Comparison of ENCODE assay signal across 7 cellular contexts in genomic region chr7:120950026-120950538, GRCh38. TPM values are rescaled to one million over a fixed set of nuclear protein-coding genes. Genes with fewer than 3 reads are reported as not detected.
DNase-seq lines count a peak whose midpoint lies in the region; TF ChIP-seq lines count a peak whose summit lies in the region.

No MANE protein-coding gene starts in this region.

- peaks cover 2 to 22% (median 18%) of the 10 kb centered on the region in 3 experiments; a peak in 6 of 7 replicates for H3K36me3 Mint-ChIP-seq in H9 (ENCODE audit: insufficient read depth in 1 of 3, low read depth in 3 of 3)

- DNase-seq in H9 (no peak), SK-N-SH (no peak), fibroblast of pulmonary artery (ENCODE audit: low read depth) (no peak), H4 (ENCODE audit: low spot score) (no peak), NOMO-1 treated with dmso at 0.1 percent for 144 hours (lab: John Stamatoyannopoulos, UW; ENCODE audit: unreplicated experiment) (no peak)
- no peak for DNase-seq in stimulated activated naive CD4-positive, alpha-beta T cell (lab: John Stamatoyannopoulos, UW)

- H3K4me1 ChIP-seq in H9 (ENCODE audit: insufficient read depth, low read length), result no peaks in the 10 kb centered on the region; the same call in 1 of the 2 replicates
- H3K4me1 ChIP-seq in SK-N-SH (ENCODE audit: control insufficient read depth in 1 of 2, insufficient read depth in 2 of 2, low read depth in 1 of 2, low read length in 1 of 2), result peaks cover 5 to 20% of the 10 kb centered on the region in 2 experiments; a peak in 2 of 4 replicates
- H3K4me1 ChIP-seq in skeletal muscle satellite cell (ENCODE audit: control insufficient read depth, insufficient read depth, low read length), result peaks cover 9% of the 10 kb centered on the region

- H3K79me2 ChIP-seq in H9 (ENCODE audit: insufficient read depth, low read length), result 0 out of 2 replicates have a peak, but pooled peaks cover 2% of the 10 kb centered on the region
- peaks cover 29% of the 10 kb centered on the region for H3K79me2 ChIP-seq in SK-N-SH (ENCODE audit: insufficient read depth)

- H2AK5ac ChIP-seq in H9 (ENCODE audit: insufficient read length, low read length), result no peak overlapping the region

- no peak overlapping the region for H3T11ph ChIP-seq in H9 (ENCODE audit: low read length)

- H3K14ac ChIP-seq in H9 (ENCODE audit: insufficient read depth, low read length), result no peak overlapping the region

- H3K4me2 ChIP-seq in H9 (ENCODE audit: insufficient read depth, insufficient read length, low read length) (peak overlapping the region; percentile 83), SK-N-SH (peak overlapping the region; percentile 73), skeletal muscle satellite cell (ENCODE audit: low read length) (peak overlapping the region; percentile 93)

- no peaks in the 10 kb centered on the region for H3K9me3 ChIP-seq in H9 (ENCODE audit: control insufficient read depth, low read depth, low read length)
- no peaks in the 10 kb centered on the region for H3K9me3 ChIP-seq in SK-N-SH
- no peaks in the 10 kb centered on the region for H3K9me3 ChIP-seq in skeletal muscle satellite cell (replicated peaks; ENCODE audit: low read length)

- peaks cover 12% of the 10 kb centered on the region in 2 experiments for H3K4me1 Mint-ChIP-seq in H9

- no peak overlapping the region for H2BK20ac ChIP-seq in H9 (ENCODE audit: low read depth, low read length, poor library complexity, severe bottlenecking)

- H3K36me3 ChIP-seq in SK-N-SH (replicated peaks in 1 of 2; ENCODE audit: control insufficient read depth in 1 of 2, insufficient read depth in 2 of 2, low read length in 1 of 2) (peaks cover 20 to 21% of the 10 kb centered on the region in 2 experiments), skeletal muscle satellite cell (ENCODE audit: insufficient read depth, low read length) (peaks cover 13% of the 10 kb centered on the region)

- no peaks in the 10 kb centered on the region for H3F3A ChIP-seq in SK-N-SH (replicated peaks; ENCODE audit: insufficient read depth)

- H3K27me3 Mint-ChIP-seq in H9 (ENCODE audit: low read depth), result no peaks in the 10 kb centered on the region

- no CpG with 5 or more reads among the region's 10 CpGs for WGBS in H9 (ENCODE audit: extremely low coverage, insufficient read length, low lambda C conversion rate)
- 1% methylated on average over 10 of the region's 10 CpGs for WGBS in SK-N-SH (ENCODE audit: low lambda C conversion rate)

- CTCF ChIA-PET in SK-N-SH (lab: Yijun Ruan, JAX), result interaction anchor here (0.8 to 2.4 kb wide), 4 partner anchors 11 to 159 kb away, joined by 3 to 9 read pairs (median 9); partner anchors contain the start of gene CPED1

- H4K20me1 ChIP-seq in H9 (ENCODE audit: control insufficient read depth, insufficient read depth, insufficient read length), result no peaks in the 10 kb centered on the region
- no peaks in the 10 kb centered on the region for H4K20me1 ChIP-seq in SK-N-SH (ENCODE audit: insufficient read depth)

- H3K4ac ChIP-seq in H9 (ENCODE audit: low read depth, low read length), result no peak overlapping the region

- H3K9me3 Mint-ChIP-seq in H9, result no peaks in the 10 kb centered on the region

- no peak overlapping the region for H4K91ac ChIP-seq in H9 (ENCODE audit: insufficient read length, low read depth, low read length)

- no peak overlapping the region for H4K8ac ChIP-seq in H9 (replicated peaks; ENCODE audit: insufficient read length, low read depth, low read length)

- TF ChIP-seq CTCF in H9 (conservative IDR thresholded peaks at IDR 0.05) (no peak), SK-N-SH (IDR thresholded peaks at IDR 0.05) (no peak), fibroblast of pulmonary artery (IDR thresholded peaks at IDR 0.05; ENCODE audit: low read length, missing control alignments) (no peak)

- H2BK120ac ChIP-seq in H9 (ENCODE audit: low read depth, low read length, poor library complexity, severe bottlenecking), result no peak overlapping the region

- no peak overlapping the region for H4K5ac ChIP-seq in H9 (ENCODE audit: insufficient read length, low read depth, low read length)

- TF ChIP-seq RAD21 in SK-N-SH (IDR thresholded peaks at IDR 0.05; ENCODE audit: low read length), result no peak

- TF ChIP-seq EP300 in SK-N-SH (IDR thresholded peaks at IDR 0.05; ENCODE audit: borderline replicate concordance in 1 of 2, low read depth in 1 of 2, low read length in 1 of 2), result no peak

- no peak overlapping the region for H3K56ac ChIP-seq in H9 (ENCODE audit: insufficient read length, low read depth, low read length)

- H3K27me3 ChIP-seq in H9 (ENCODE audit: insufficient read depth, low read length), result no peaks in the 10 kb centered on the region
- peaks cover 10% of the 10 kb centered on the region; the same call in 1 of the 2 replicates for H3K27me3 ChIP-seq in SK-N-SH (ENCODE audit: insufficient read depth)
- peaks cover 3% of the 10 kb centered on the region for H3K27me3 ChIP-seq in skeletal muscle satellite cell (ENCODE audit: control insufficient read depth, insufficient read depth, low read length)

- peaks cover 4% of the 10 kb centered on the region for H3K23me2 ChIP-seq in H9 (ENCODE audit: insufficient read length, low read depth, low read length, poor library complexity, severe bottlenecking)

- H2BK5ac ChIP-seq in H9 (ENCODE audit: insufficient read length, low read length), result no peak overlapping the region

- POLR2A ChIA-PET in SK-N-SH (lab: Yijun Ruan, JAX), result interaction anchor here (0.6 to 1.5 kb wide), 16 partner anchors 9 to 1729 kb away, joined by 3 to 11 read pairs (median 3); partner anchors contain the start of genes CPED1, FAM3C and TSPAN12

- peak overlapping the region; percentile 92 to 98 for H3K4me3 ChIP-seq in SK-N-SH (ENCODE audit: low read depth in 2 of 2, low read length in 1 of 2)
- H3K4me3 ChIP-seq in fibroblast of pulmonary artery (replicated peaks; ENCODE audit: low read depth, low read length), result peak overlapping the region; percentile 86
- peak overlapping the region; percentile 92 for H3K4me3 ChIP-seq in skeletal muscle satellite cell (ENCODE audit: low read length)

- peak overlapping the region; percentile 51 for H3K18ac ChIP-seq in H9 (ENCODE audit: insufficient read length, low read depth, low read length)

- no peaks in the 10 kb centered on the region for H3K9me2 ChIP-seq in SK-N-SH

- H3K23ac ChIP-seq in H9 (ENCODE audit: insufficient read length, low read depth, low read length), result no peak overlapping the region

- H3K27ac Mint-ChIP-seq in H9, result peak overlapping the region; percentile 99; a peak in 5 of 7 replicates

- H2BK15ac ChIP-seq in H9 (ENCODE audit: low read depth, low read length), result no peak overlapping the region

- no peak overlapping the region for H2BK12ac ChIP-seq in H9 (ENCODE audit: insufficient read length, low read depth, low read length)

- no peak overlapping the region for H3K27ac ChIP-seq in H9 (ENCODE audit: insufficient read length, low read depth, low read length)
- H3K27ac ChIP-seq in SK-N-SH (ENCODE audit: low read depth in 2 of 2, low read length in 1 of 2), result peak overlapping the region in 1 of 2 experiments; percentile 18; a peak in 1 of 4 replicates

- H2AFZ ChIP-seq in H9 (ENCODE audit: low read length), result peak overlapping the region; percentile 94
- peak overlapping the region; percentile 99 for H2AFZ ChIP-seq in SK-N-SH (ENCODE audit: low read depth)

- H3K79me1 ChIP-seq in H9 (ENCODE audit: insufficient read depth, low read depth, low read length, poor library complexity, severe bottlenecking), result peaks cover 3% of the 10 kb centered on the region

- H3K9ac ChIP-seq in H9 (ENCODE audit: extremely low read depth, insufficient read length, low read length), result peak overlapping the region; percentile 95
- peak overlapping the region; percentile 32; the same call in 1 of the 2 replicates for H3K9ac ChIP-seq in SK-N-SH
- H3K9ac ChIP-seq in skeletal muscle satellite cell (ENCODE audit: low read depth, low read length), result peak overlapping the region; percentile 28

- peak overlapping the region; percentile 81 to 87 for H3K4me3 Mint-ChIP-seq in H9

TF ChIP-seq in SK-N-SH, 30 proteins besides CTCF, POLR2A, EP300 and RAD21:
- no peak for TF ChIP-seq GATA2 (CRISPR knock-in tag; IDR thresholded peaks at IDR 0.05)
- TF ChIP-seq RCOR1 (IDR thresholded peaks at IDR 0.05; ENCODE audit: low read length), result peak; percentile 68; the same call in 1 of the 2 replicates
TF ChIP-seq in SK-N-SH: peak in this region for 1.

RNA-seq across cellular contexts. Expression of gene ING3, which starts 0.5 kb away (rescaled TPM):
- total RNA-seq in H9 (2021), result 22.7 and 23.1 TPM in 2 replicates
- 8.3 and 12.5 TPM in 2 replicates for polyA plus RNA-seq in SK-N-SH (2012; rRNA removed)
- 11.8 and 15.3 TPM in 2 replicates for polyA plus RNA-seq in SK-N-SH (2012; cell fraction: cytosol; rRNA removed)
- polyA plus RNA-seq in SK-N-SH (2012; cell fraction: nucleus; rRNA removed), result 7.1 and 19.0 TPM in 2 replicates
- total RNA-seq in skeletal muscle satellite cell (2012; rRNA removed), result 7.2 and 9.4 TPM in 2 replicates
- 23.9 and 33.0 TPM in 2 replicates for total RNA-seq in H4 (2014; rRNA removed; shearing (Covaris generic))

RNA-seq across cellular contexts. Expression of gene CPED1, which starts 38.4 kb away (rescaled TPM):
- 0.13 and 0.15 TPM in 2 replicates for total RNA-seq in H9 (2021)
- polyA plus RNA-seq in SK-N-SH (2012; rRNA removed), result 4.4 and 4.8 TPM in 2 replicates
- 5.4 and 6.5 TPM in 2 replicates for polyA plus RNA-seq in SK-N-SH (2012; cell fraction: cytosol; rRNA removed)
- polyA plus RNA-seq in SK-N-SH (2012; cell fraction: nucleus; rRNA removed), result 6.0 and 6.2 TPM in 2 replicates
- 28.6 and 29.9 TPM in 2 replicates for total RNA-seq in skeletal muscle satellite cell (2012; rRNA removed)
- 23.8 and 26.5 TPM in 2 replicates for total RNA-seq in H4 (2014; rRNA removed; shearing (Covaris generic))

Comparison
In these comparisons a context has a peak if more than half of its experiments do, and no peak if none do; other contexts are left out.
1. H3K9ac ChIP-seq: peak in every context shown above with its lines; median percentile 95 in H9; 32 in SK-N-SH; 28 in skeletal muscle satellite cell.
2. RNA of gene CPED1, which starts 38.4 kb away (total RNA-seq): 23.8 to 26.5 TPM in H4; 0.13 to 0.15 TPM in H9; every median in the first group is over 10 times any median in the second.
3. Peak in every context shown above with its lines, with median percentiles within 50 percentile points of each other: H3K4me2 ChIP-seq and H3K4me3 ChIP-seq.